ENCODE assay signal across 15 cellular contexts in the genomic region with DNA sequence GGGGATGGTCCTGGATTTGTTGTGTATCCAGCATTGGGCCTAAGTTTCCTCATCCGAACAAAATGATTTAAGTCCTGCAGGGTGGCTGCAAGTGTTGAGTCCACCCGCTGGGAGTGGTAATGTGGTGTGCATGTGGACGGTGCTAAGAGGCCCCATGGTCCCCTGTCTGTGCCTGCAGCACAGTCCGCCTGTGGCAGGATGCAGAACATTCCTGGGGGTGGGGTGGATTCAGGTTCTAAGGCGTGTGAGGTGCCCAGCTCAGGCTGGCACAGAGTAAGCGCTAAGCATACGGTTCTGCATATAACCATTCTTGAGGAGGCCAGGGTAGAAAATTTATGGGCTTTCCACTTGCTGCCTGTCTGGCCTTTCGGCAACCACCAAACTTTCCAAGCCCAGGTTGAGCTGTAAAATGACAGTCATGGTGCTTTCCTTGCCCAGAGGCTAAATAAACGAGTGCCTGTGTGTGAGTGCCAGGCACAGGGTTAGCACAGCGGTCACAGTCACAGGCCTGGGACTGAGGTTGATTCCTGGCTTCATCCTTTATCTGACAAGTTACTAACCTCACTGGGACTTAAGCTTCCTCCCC. TPM values are rescaled to one million over a fixed set of nuclear protein-coding genes. Genes with fewer than 3 reads are reported as not detected.
A peak's percentile ranks its signal among the peaks of the same experiment; 100 is the strongest.
DNase-seq lines count a peak whose midpoint lies in the region; ATAC-seq, FAIRE-seq and TF ChIP-seq lines count a peak whose summit lies in the region.
"Had no signal": no experiment of that assay in that cellular context is flagged by ENCODE, and none has a peak within 500 bp of the region (broad histone marks: within the 10 kb centered on the region; RNA-seq: fewer than 3 reads in every experiment).

No MANE protein-coding gene starts in this region.

- no peak for TF ChIP-seq EP300 in gastroesophageal sphincter (IDR thresholded peaks at IDR 0.05)

- no peak overlapping the region for H2BK120ac ChIP-seq in mesenchymal stem cell (ENCODE audit: low read depth, low read length)

- in situ Hi-C loops in Caki2 (cut with HindIII; ENCODE audit: low pct_unique_long_range_greater_than_20kb, low sequenced_read_pairs) = no loop called here

- H4K91ac ChIP-seq in mesenchymal stem cell (ENCODE audit: low read length) = no peak overlapping the region

- H3K9ac ChIP-seq in mesenchymal stem cell (ENCODE audit: low read length) = no peak overlapping the region

- H3K79me1 ChIP-seq in mesenchymal stem cell (replicated peaks; ENCODE audit: low read length, poor library complexity, severe bottlenecking) = peaks cover 18% of the 10 kb centered on the region

- H3K27ac ChIP-seq in CD4-positive, CD25-positive, alpha-beta regulatory T cell (ENCODE audit: insufficient read depth, low read length, poor library complexity, severe bottlenecking) = no peak overlapping the region
- peak overlapping the region; percentile 25 for H3K27ac ChIP-seq in mesenchymal stem cell (ENCODE audit: low read length, poor library complexity, severe bottlenecking)
- no peak overlapping the region for H3K27ac ChIP-seq in gastroesophageal sphincter
- H3K27ac ChIP-seq: C4-2B, stomach had no signal

- DNase-seq in CD4-positive, CD25-positive, alpha-beta regulatory T cell = no peak
- DNase-seq in Caki2 (ENCODE audit: low read depth) (peak; percentile 16), activated B cell treated with CpG ODN at 0.5 μM for 24 hours (no peak), mesenchymal stem cell (no peak), GM12891 (ENCODE audit: insufficient read length, low spot score) (no peak), DMS 273 treated with DMSO at 0.1 percent for 48 hours (lab: John Stamatoyannopoulos, UW) (no peak), NCI-H1436 (lab: John Stamatoyannopoulos, UW) (no peak)
- DNase-seq: NCI-H1436 treated with DMSO at 0.1 percent for 48 hours, NCI-H526, stomach had no signal

- POLR2A ChIA-PET in activated B cell treated with CpG ODN at 0.5 μM for 24 hours (lab: Charles Lee) = interaction anchor here (1.1 to 7.9 kb wide), 2 partner anchors 8 to 22 kb away, joined by 4 to 442 read pairs; partner anchors contain the start of gene SLC2A1

- no peak overlapping the region for H2BK5ac ChIP-seq in mesenchymal stem cell (ENCODE audit: low read depth, low read length, poor library complexity, severe bottlenecking)

- H4K8ac ChIP-seq in mesenchymal stem cell (ENCODE audit: low read length) = no peak overlapping the region

- H2AK5ac ChIP-seq in mesenchymal stem cell (ENCODE audit: low read length, severe bottlenecking) = no peak overlapping the region

- H3K4me1 Mint-ChIP-seq in CD4-positive, CD25-positive, alpha-beta regulatory T cell = peaks cover 8 to 67% (median 48%) of the 10 kb centered on the region in 4 donors
- H3K4me1 Mint-ChIP-seq in activated B cell treated with CpG ODN at 0.5 μM for 24 hours = peaks cover 70% of the 10 kb centered on the region

- H2AFZ ChIP-seq in mesenchymal stem cell (ENCODE audit: low read depth, low read length) = no peak overlapping the region

- H3K14ac ChIP-seq in mesenchymal stem cell (ENCODE audit: low read length in 2 of 2) = no peak overlapping the region

- 92% methylated on average over 10 of the region's 10 CpGs for WGBS in mesenchymal stem cell
- 71 to 90% methylated on average over 3 to 6 of the region's 10 CpGs for WGBS in gastroesophageal sphincter (ENCODE audit: low coverage in 1 of 2), 2 donors

- H3K4me3 Mint-ChIP-seq in CD4-positive, CD25-positive, alpha-beta regulatory T cell = peak overlapping the region in 3 of 4 donors; percentile 1 to 60 (median 39)
- no peak overlapping the region for H3K4me3 Mint-ChIP-seq in activated B cell treated with CpG ODN at 0.5 μM for 24 hours

- no peak overlapping the region for H3K4me3 ChIP-seq in CD4-positive, CD25-positive, alpha-beta regulatory T cell (ENCODE audit: low read depth, low read length)
- H3K4me3 ChIP-seq in mesenchymal stem cell (ENCODE audit: insufficient read depth in 1 of 2, low read depth in 1 of 2, low read length in 2 of 2) = no peak overlapping the region
- H3K4me3 ChIP-seq in gastroesophageal sphincter = no peak overlapping the region
- H3K4me3 ChIP-seq: stomach had no signal

- peaks cover 47% of the 10 kb centered on the region for H3K36me3 ChIP-seq in CD4-positive, CD25-positive, alpha-beta regulatory T cell (ENCODE audit: control insufficient read depth, insufficient read depth, low read length)
- H3K36me3 ChIP-seq in mesenchymal stem cell (ENCODE audit: control insufficient read depth in 1 of 2, insufficient read depth in 2 of 2, low read depth in 1 of 2, low read length in 2 of 2) (peaks cover 38 to 73% of the 10 kb centered on the region in 2 experiments), gastroesophageal sphincter (peaks cover 0 to 53% of the 10 kb centered on the region in 2 donors)

- intact Hi-C loops in activated B cell treated with CpG ODN at 0.5 μM for 24 hours (cut with micrococcal nuclease) = no loop called here

- H3K9me3 ChIP-seq in CD4-positive, CD25-positive, alpha-beta regulatory T cell (ENCODE audit: control insufficient read depth in 2 of 2, low read length in 2 of 2) = no peaks in the 10 kb centered on the region
- H3K9me3 ChIP-seq in mesenchymal stem cell (ENCODE audit: control insufficient read depth, low read length) (no peaks in the 10 kb centered on the region), gastroesophageal sphincter (no peaks in the 10 kb centered on the region)
- H3K9me3 ChIP-seq: stomach had no signal

- H2BK12ac ChIP-seq in mesenchymal stem cell (ENCODE audit: low read length in 2 of 2) = no peak overlapping the region

- H3K4me1 ChIP-seq in CD4-positive, CD25-positive, alpha-beta regulatory T cell (ENCODE audit: control insufficient read depth, insufficient read depth, low read length, poor library complexity, severe bottlenecking) = peaks cover 44% of the 10 kb centered on the region
- H3K4me1 ChIP-seq in mesenchymal stem cell (ENCODE audit: control insufficient read depth, insufficient read depth, low read depth, low read length) (peaks cover 36% of the 10 kb centered on the region), gastroesophageal sphincter (peaks cover 0 to 28% (median 7%) of the 10 kb centered on the region in 3 donors)

- TF ChIP-seq CTCF in activated B cell treated with CpG ODN at 0.5 μM for 24 hours (IDR thresholded peaks at IDR 0.05) = no peak
- no peak for TF ChIP-seq CTCF in gastroesophageal sphincter (IDR thresholded peaks at IDR 0.05)

- CTCF ChIA-PET in activated B cell treated with CpG ODN at 0.5 μM for 24 hours (lab: Charles Lee) = interaction anchor here (1.3 kb wide), 1 partner anchor 146 kb away, joined by 5 read pairs; no protein-coding TSS in a partner anchor

- H3K4ac ChIP-seq in mesenchymal stem cell (ENCODE audit: low read depth in 1 of 2, low read length in 2 of 2) = no peak overlapping the region

- H2BK15ac ChIP-seq in mesenchymal stem cell (ENCODE audit: low read depth, poor library complexity, severe bottlenecking) = no peak overlapping the region

- no peak for FAIRE-seq in GM12891 (lab: Jason Lieb, UNC)
- FAIRE-seq: endometrium, islet of Langerhans, RCC 7860 had no signal

- no peaks in the 10 kb centered on the region for H3K27me3 ChIP-seq in CD4-positive, CD25-positive, alpha-beta regulatory T cell (ENCODE audit: control insufficient read depth, insufficient read depth, low read length)
- no peaks in the 10 kb centered on the region for H3K27me3 ChIP-seq in mesenchymal stem cell (ENCODE audit: control insufficient read depth in 1 of 2, insufficient read depth in 1 of 2, low read length in 2 of 2)
- H3K27me3 ChIP-seq in gastroesophageal sphincter = no peaks in the 10 kb centered on the region
- H3K27me3 ChIP-seq: stomach had no signal

- H3K27me3 Mint-ChIP-seq in CD4-positive, CD25-positive, alpha-beta regulatory T cell = no peaks in the 10 kb centered on the region
- no peaks in the 10 kb centered on the region for H3K27me3 Mint-ChIP-seq in activated B cell treated with CpG ODN at 0.5 μM for 24 hours

- peak overlapping the region in 2 of 3 donors; percentile 62 to 82 for H3K27ac Mint-ChIP-seq in CD4-positive, CD25-positive, alpha-beta regulatory T cell
- peak overlapping the region; percentile 19 for H3K27ac Mint-ChIP-seq in activated B cell treated with CpG ODN at 0.5 μM for 24 hours

- no peak overlapping the region for H3K4me2 ChIP-seq in mesenchymal stem cell (ENCODE audit: low read length, poor library complexity, severe bottlenecking)

- no peak overlapping the region for H3K18ac ChIP-seq in mesenchymal stem cell (ENCODE audit: low read depth in 1 of 2, low read length in 2 of 2)

- TF ChIP-seq POLR2A in GM12891 (IDR thresholded peaks at IDR 0.05; ENCODE audit: low read depth, low read length) (no peak), gastroesophageal sphincter (IDR thresholded peaks at IDR 0.05) (no peak)

- ATAC-seq in CD4-positive, CD25-positive, alpha-beta regulatory T cell (ENCODE audit: low read depth in 2 of 2) = no peak
- ATAC-seq in activated B cell treated with CpG ODN at 0.5 μM for 24 hours (ENCODE audit: low read depth) (no peak), gastroesophageal sphincter (no peak)

- H3K36me3 Mint-ChIP-seq in CD4-positive, CD25-positive, alpha-beta regulatory T cell = peaks cover 39% of the 10 kb centered on the region
- H3K36me3 Mint-ChIP-seq in activated B cell treated with CpG ODN at 0.5 μM for 24 hours (ENCODE audit: low read depth) = peaks cover 67% of the 10 kb centered on the region

- H3K9me3 Mint-ChIP-seq in CD4-positive, CD25-positive, alpha-beta regulatory T cell = no peaks in the 10 kb centered on the region
- H3K9me3 Mint-ChIP-seq in activated B cell treated with CpG ODN at 0.5 μM for 24 hours = no peaks in the 10 kb centered on the region

- H3K23ac ChIP-seq in mesenchymal stem cell (ENCODE audit: low read length in 2 of 2) = no peak overlapping the region

TF ChIP-seq in GM12891, 5 proteins besides CTCF, POLR2A, EP300 and RAD21:
- TF ChIP-seq TAF1 (IDR thresholded peaks at IDR 0.05; ENCODE audit: low read depth, low read length) = no peak
- no peak for TF ChIP-seq SPI1 (IDR thresholded peaks at IDR 0.05; ENCODE audit: low read depth, low read length)
- no peak for TF ChIP-seq PAX5 (IDR thresholded peaks at IDR 0.05; ENCODE audit: insufficient read depth, low read length, severe bottlenecking)
- TF ChIP-seq POU2F2 (IDR thresholded peaks at IDR 0.05; ENCODE audit: low read depth, low read length) = no peak
- no peak for TF ChIP-seq POLR2AphosphoS5 (IDR thresholded peaks at IDR 0.05; ENCODE audit: low read depth, low read length)

RNA-seq across cellular contexts. Expression of gene SLC2A1, which starts 30.7 kb away (rescaled TPM):
- total RNA-seq in CD4-positive, CD25-positive, alpha-beta regulatory T cell = 60.2 TPM
- 10 to 100 TPM; 22.0 to 25.5 (median 23.6) TPM for polyA plus RNA-seq in CD4-positive, CD25-positive, alpha-beta regulatory T cell
- 549 and 560 TPM in 2 replicates for total RNA-seq in Caki2 (2014; rRNA removed; shearing (Covaris generic); ENCODE audit: low replicate concordance)
- total RNA-seq in activated B cell treated with CpG ODN at 0.5 μM for 24 hours (105 and 117 TPM in 2 replicates), gastroesophageal sphincter (100 to 1,000 TPM in 1 of 4 donors, 10 to 100 TPM in 3; 23.5 to 106 (median 45.9) TPM)
- 64.6 TPM for polyA plus RNA-seq in mesenchymal stem cell (2013, experiment 1 of 2)
- polyA plus RNA-seq in mesenchymal stem cell (2013, experiment 2 of 2) = 64.8 TPM
- 33.9 TPM for polyA plus RNA-seq in GM12891 (2012; ENCODE audit: low read depth, missing spikeins)
